8 cellular contexts compared by ENCODE assay signal in the genomic region with DNA sequence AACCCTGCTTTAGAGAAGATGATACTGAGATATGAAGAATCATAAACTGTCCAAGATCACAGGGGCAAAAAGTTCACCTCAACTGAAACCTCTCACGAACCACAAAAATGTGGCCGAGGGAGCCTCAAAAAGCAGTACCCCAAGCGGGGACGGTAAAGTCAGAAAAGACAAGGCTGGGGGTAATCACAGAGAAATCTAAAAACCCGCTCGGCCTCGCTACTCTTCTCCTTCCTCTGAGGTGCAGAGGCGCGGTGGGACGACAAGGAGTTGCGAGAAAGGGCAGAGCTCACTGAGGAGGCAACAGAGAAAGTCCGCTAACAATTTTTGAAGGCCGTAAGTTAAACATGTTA. TPM values are rescaled to one million over a fixed set of nuclear protein-coding genes. Genes with fewer than 3 reads are reported as not detected.
A peak's percentile ranks its signal among the peaks of the same experiment; 100 is the strongest.
DNase-seq lines count a peak whose midpoint lies in the region; ATAC-seq and TF ChIP-seq lines count a peak whose summit lies in the region.

No MANE protein-coding gene starts in this region.

- CTCF ChIA-PET in PC-3 (lab: Charles Lee) = no interaction called here

- ATAC-seq in GM18858 (IDR thresholded peaks at IDR 0.05; ENCODE audit: unreplicated experiment) (peak; percentile 16), HG02571 (IDR thresholded peaks at IDR 0.05; ENCODE audit: unreplicated experiment) (peak; percentile 31), PC-3 (peak; percentile 33)

- POLR2A ChIA-PET in PC-3 (lab: Charles Lee; ENCODE audit: unreplicated experiment) = interaction anchor here (0.6 kb wide), 2 partner anchors 211 to 764 kb away, joined by 3 to 6 read pairs; a partner anchor contains a TSS

- TF ChIP-seq CTCF in PC-3 (conservative IDR thresholded peaks at IDR 0.05; ENCODE audit: low read depth, low read length) (no peak), esophagus squamous epithelium (IDR thresholded peaks at IDR 0.05) (no peak), ovary (IDR thresholded peaks at IDR 0.05) (no peak)

- no peaks in the 10 kb centered on the region for H4K20me1 ChIP-seq in PC-3 (ENCODE audit: low read length)

- H3F3A ChIP-seq in PC-3 (ENCODE audit: low read length, unreplicated experiment) = no peaks in the 10 kb centered on the region

- no peaks in the 10 kb centered on the region for H3K9me3 ChIP-seq in PC-3 (ENCODE audit: low read length)
- H3K9me3 ChIP-seq in esophagus squamous epithelium = no peaks in the 10 kb centered on the region
- no peaks in the 10 kb centered on the region for H3K9me3 ChIP-seq in ovary

- intact Hi-C loops in PC-3 (cut with micrococcal nuclease) = no loop called here
- intact Hi-C loops in esophagus squamous epithelium (cut with DNase I) = no loop called here
- intact Hi-C loops in ovary (cut with DNase I) = no loop called here

- TSS peak; percentile 86 for BruUV-seq in PC-3 (replicated peaks; lab: Mats Ljungman, UMichigan)

- no peak overlapping the region for H3K27ac ChIP-seq in PC-3 (ENCODE audit: low read length)
- peak overlapping the region; percentile 60 to 80 (median 73) for H3K27ac ChIP-seq in esophagus squamous epithelium
- no peak overlapping the region for H3K27ac ChIP-seq in ovary

- DNase-seq in PC-3 (no peak), esophagus squamous epithelium (lab: John Stamatoyannopoulos, UW) (no peak), ovary (no peak), activated gamma-delta T cell (lab: John Stamatoyannopoulos, UW) (no peak), NCI-H446 treated with DMSO at 0.1 percent for 48 hours (lab: John Stamatoyannopoulos, UW) (no peak)
- no peak for DNase-seq in stimulated activated CD4-positive, alpha-beta T cell treated with anti-CD3 and anti-CD28 coated beads, Interleukin-2, amount 100 ng/mL, for 24 hours

- no peaks in the 10 kb centered on the region for H3K27me3 ChIP-seq in PC-3 (ENCODE audit: low read length)
- no peaks in the 10 kb centered on the region for H3K27me3 ChIP-seq in esophagus squamous epithelium
- H3K27me3 ChIP-seq in ovary = no peaks in the 10 kb centered on the region

- H3K9me2 ChIP-seq in PC-3 (replicated peaks; ENCODE audit: low read length) = no peaks in the 10 kb centered on the region

- no peaks in the 10 kb centered on the region for H3K4me1 ChIP-seq in PC-3 (ENCODE audit: insufficient read depth, low read length)
- peaks cover 0 to 20% (median 0%) of the 10 kb centered on the region in 3 donors for H3K4me1 ChIP-seq in esophagus squamous epithelium
- no peaks in the 10 kb centered on the region for H3K4me1 ChIP-seq in ovary (ENCODE audit: insufficient read depth)

- H3K9ac ChIP-seq in PC-3 (ENCODE audit: low read length) = peak overlapping the region; percentile 80

- TF ChIP-seq POLR2A in esophagus squamous epithelium (IDR thresholded peaks at IDR 0.05) = no peak
- TF ChIP-seq POLR2A in ovary (IDR thresholded peaks at IDR 0.05) = no peak

- peak overlapping the region; percentile 97 for H3K4me3 ChIP-seq in PC-3 (ENCODE audit: low read length)
- H3K4me3 ChIP-seq in esophagus squamous epithelium = peak overlapping the region; percentile 59 to 98 (median 85)
- H3K4me3 ChIP-seq in ovary = peak overlapping the region; percentile 51

- 1% methylated on average over 13 of the region's 13 CpGs for WGBS in esophagus squamous epithelium, 2 donors
- 1 to 2% (median 1%) methylated on average over 13 of the region's 13 CpGs for WGBS in ovary, 3 donors

- H3K36me3 ChIP-seq in PC-3 (ENCODE audit: low read depth, low read length) (no peaks in the 10 kb centered on the region), esophagus squamous epithelium (peaks cover 0 to 12% (median 0%) of the 10 kb centered on the region in 3 donors), ovary (no peaks in the 10 kb centered on the region)

- H3K79me2 ChIP-seq in PC-3 (ENCODE audit: low read length) = 0 out of 2 replicates have a peak, but pooled peaks cover 7% of the 10 kb centered on the region

- H3K4me2 ChIP-seq in PC-3 (ENCODE audit: low read length) = peak overlapping the region; percentile 91

- H2AFZ ChIP-seq in PC-3 (ENCODE audit: low read length) = peak overlapping the region; percentile 100

- TF ChIP-seq EP300 in ovary (IDR thresholded peaks at IDR 0.05) = no peak

RNA-seq across cellular contexts. Expression of a gene that starts 0.4 kb away (rescaled TPM):
- 1.8 and 3.4 TPM in 2 replicates for total RNA-seq in PC-3 (2014; rRNA removed)
- 1 to 10 TPM; 1.8 to 5.0 (median 2.0) TPM for total RNA-seq in esophagus squamous epithelium
- 10 to 100 TPM in 1 of 7 donors, 1 to 10 TPM in 6; 5.5 to 10.1 (median 8.0) TPM for total RNA-seq in ovary
- 1 to 10 TPM; 3.2 to 5.2 TPM for polyA plus RNA-seq in ovary

Comparison
In these comparisons a context has a peak if more than half of its experiments do, and no peak if none do; other contexts are left out.
1. H3K27ac ChIP-seq: peak in esophagus squamous epithelium (4 of 4); none in PC-3 (single experiment) and ovary (0 of 2).
2. Peak in every context shown above with its lines, with median percentiles within 50 percentile points of each other: ATAC-seq and H3K4me3 ChIP-seq.